ENCODE assay signal across 1 cellular context in genomic region chr20:35172434-35172806, GRCh38.
TF ChIP-seq lines count a peak whose summit lies in the region.

No MANE protein-coding gene starts in this region.

TF ChIP-seq in K562, 482 proteins besides CTCF, POLR2A, EP300 and RAD21:
- TF ChIP-seq RBM25 (IDR thresholded peaks at IDR 0.05; ENCODE audit: low read depth, low read length, severe bottlenecking) (no peak), CBX8 (IDR thresholded peaks at IDR 0.05; ENCODE audit: borderline replicate concordance, extremely low read depth, low read depth, low read length, poor library complexity, severe bottlenecking) (no peak), USF1 (CRISPR knock-in tag; IDR thresholded peaks at IDR 0.05) (0 out of 2 replicates have a peak, but pooled peaks have one; percentile 16), ZBTB26 (CRISPR knock-in tag; IDR thresholded peaks at IDR 0.05) (peak; percentile 32; the same call in 1 of the 2 replicates), EHMT2 (IDR thresholded peaks at IDR 0.05) (0 out of 2 replicates have a peak, but pooled peaks have one; percentile 27), PML (IDR thresholded peaks at IDR 0.05; ENCODE audit: low read length) (no peak), SPI1 (IDR thresholded peaks at IDR 0.05; ENCODE audit: borderline replicate concordance, low read depth, low read length) (peak; percentile 42; the same call in 1 of the 2 replicates), ZNF512 (tag; IDR thresholded peaks at IDR 0.05) (0 out of 2 replicates have a peak, but pooled peaks have one; percentile 26), HBP1 (CRISPR knock-in tag; IDR thresholded peaks at IDR 0.05) (peak; percentile 54; the same call in 1 of the 2 replicates), CREB3L1 (IDR thresholded peaks at IDR 0.05; ENCODE audit: borderline replicate concordance, low read depth) (no peak), ZNF354B (CRISPR knock-in tag; IDR thresholded peaks at IDR 0.05) (no peak), CXXC5 (CRISPR knock-in tag; IDR thresholded peaks at IDR 0.05) (no peak), ZNF133 (CRISPR knock-in tag; IDR thresholded peaks at IDR 0.05) (no peak), MLLT1 (IDR thresholded peaks at IDR 0.05) (0 out of 4 replicates have a peak, but pooled peaks have one; percentile 20 to 41), THRB (CRISPR knock-in tag; conservative IDR thresholded peaks at IDR 0.05) (0 out of 2 replicates have a peak, but pooled peaks have one; percentile 15), ZBTB1 (CRISPR knock-in tag; IDR thresholded peaks at IDR 0.05; ENCODE audit: borderline replicate concordance, low read depth) (no peak), GTF2F1 (IDR thresholded peaks at IDR 0.05; ENCODE audit: low read depth, low read length) (no peak), FOS (IDR thresholded peaks at IDR 0.05; ENCODE audit: extremely low read depth, insufficient read length) (no peak), SMAD4 (CRISPR knock-in tag; conservative IDR thresholded peaks at IDR 0.05) (no peak)
